Comparison of ENCODE assay signal across 19 cellular contexts in the genomic region with DNA sequence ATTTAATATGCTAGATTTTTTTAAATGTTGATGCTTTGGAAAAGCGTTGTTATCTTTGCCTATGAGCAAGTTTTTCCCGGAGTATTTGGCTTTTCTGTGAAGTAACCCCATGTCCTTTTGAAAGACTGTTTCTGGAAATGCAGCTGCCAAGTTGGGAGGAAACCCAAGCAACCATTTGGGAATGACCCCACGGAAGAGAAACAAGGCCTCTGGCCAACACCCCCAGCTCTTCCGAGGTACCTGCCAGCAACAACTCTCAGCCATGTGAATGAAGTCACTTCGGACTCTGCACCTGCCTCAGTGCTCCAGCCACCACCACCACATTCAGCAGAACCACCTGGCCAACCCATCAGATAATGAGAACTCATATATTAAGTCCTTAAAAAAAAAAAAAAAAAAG.
"Had no signal": no experiment of that assay in that cellular context is flagged by ENCODE, and none has a peak within 500 bp of the region (broad histone marks: within the 10 kb centered on the region; RNA-seq: fewer than 3 reads in every experiment).

No MANE protein-coding gene starts in this region.

- DNase-seq: activated CD4-positive, alpha-beta memory T cell treated with anti-CD3 and anti-CD28 coated beads for 36 hours; activated CD4-positive, alpha-beta T cell treated with anti-CD3 and anti-CD28 coated beads for 36 hours; activated CD8-positive, alpha-beta memory T cell treated with anti-CD3 and anti-CD28 coated beads, Interleukin-2, amount 10 ng/mL, durations not matched to agents 7 days and 5 days; activated naive CD4-positive, alpha-beta T cell treated with anti-CD3 and anti-CD28 coated beads, Interleukin-2, amount 50 U/mL, for 16 hours; activated T-cell treated with anti-CD3 and anti-CD28 coated beads, Interleukin-2, amount 50 U/mL, for 1 hour; adrenal gland; dorsolateral prefrontal cortex; erythroblast; gastrocnemius medialis; kidney; mesendoderm; psoas muscle; stimulated activated CD4-positive, alpha-beta T cell treated with anti-CD3 and anti-CD28 coated beads, Interleukin-12 subunit alpha, Interleukin-12 subunit beta, amount 100 ng/mL, for 4 hours; stimulated activated CD4-positive, alpha-beta T cell treated with anti-CD3 and anti-CD28 coated beads, Interleukin-2, amount 100 ng/mL, for 24 hours; T-helper 17 cell; tibial artery; WERI-Rb-1 had no signal

- H3K4me1 Mint-ChIP-seq: activated CD4-positive, alpha-beta T cell treated with anti-CD3 and anti-CD28 coated beads for 36 hours; activated CD8-positive, alpha-beta memory T cell treated with anti-CD3 and anti-CD28 coated beads, Interleukin-2, amount 10 ng/mL, durations not matched to agents 7 days and 5 days; stimulated activated effector memory CD8-positive, alpha-beta T cell treated with anti-CD3 and anti-CD28 coated beads, Interleukin-12 subunit alpha, Interleukin-12 subunit beta, amount 100 ng/mL, for 72 hours; T-helper 17 cell had no signal

- H3K9me3 Mint-ChIP-seq: activated CD4-positive, alpha-beta memory T cell treated with anti-CD3 and anti-CD28 coated beads for 36 hours; natural killer cell treated with Interleukin-12 subunit alpha and Interleukin-12 subunit beta and Interleukin-15 and Interleukin-18, amount 100 ng/mL, for 72 hours; stimulated activated effector memory CD8-positive, alpha-beta T cell treated with anti-CD3 and anti-CD28 coated beads, Interleukin-12 subunit alpha, Interleukin-12 subunit beta, amount 100 ng/mL, for 72 hours had no signal

- H3K27ac Mint-ChIP-seq: activated CD4-positive, alpha-beta memory T cell treated with anti-CD3 and anti-CD28 coated beads for 36 hours; activated CD4-positive, alpha-beta T cell treated with anti-CD3 and anti-CD28 coated beads for 36 hours; activated CD8-positive, alpha-beta memory T cell treated with anti-CD3 and anti-CD28 coated beads, Interleukin-2, amount 10 ng/mL, durations not matched to agents 7 days and 5 days; natural killer cell treated with Interleukin-12 subunit alpha and Interleukin-12 subunit beta and Interleukin-15 and Interleukin-18, amount 100 ng/mL, for 72 hours; stimulated activated effector memory CD8-positive, alpha-beta T cell treated with anti-CD3 and anti-CD28 coated beads, Interleukin-12 subunit alpha, Interleukin-12 subunit beta, amount 100 ng/mL, for 72 hours; T-helper 17 cell had no signal

- H3K4me3 Mint-ChIP-seq: activated CD4-positive, alpha-beta memory T cell treated with anti-CD3 and anti-CD28 coated beads for 36 hours; activated CD4-positive, alpha-beta T cell treated with anti-CD3 and anti-CD28 coated beads for 36 hours; activated CD8-positive, alpha-beta memory T cell treated with anti-CD3 and anti-CD28 coated beads, Interleukin-2, amount 10 ng/mL, durations not matched to agents 7 days and 5 days; natural killer cell treated with Interleukin-12 subunit alpha and Interleukin-12 subunit beta and Interleukin-15 and Interleukin-18, amount 100 ng/mL, for 72 hours; stimulated activated effector memory CD8-positive, alpha-beta T cell treated with anti-CD3 and anti-CD28 coated beads, Interleukin-12 subunit alpha, Interleukin-12 subunit beta, amount 100 ng/mL, for 72 hours; T-helper 17 cell had no signal

- H3K36me3 Mint-ChIP-seq: activated CD4-positive, alpha-beta memory T cell treated with anti-CD3 and anti-CD28 coated beads for 36 hours; activated CD8-positive, alpha-beta memory T cell treated with anti-CD3 and anti-CD28 coated beads, Interleukin-2, amount 10 ng/mL, durations not matched to agents 7 days and 5 days; natural killer cell treated with Interleukin-12 subunit alpha and Interleukin-12 subunit beta and Interleukin-15 and Interleukin-18, amount 100 ng/mL, for 72 hours; stimulated activated effector memory CD8-positive, alpha-beta T cell treated with anti-CD3 and anti-CD28 coated beads, Interleukin-12 subunit alpha, Interleukin-12 subunit beta, amount 100 ng/mL, for 72 hours had no signal

- ATAC-seq: activated CD4-positive, alpha-beta T cell treated with anti-CD3 and anti-CD28 coated beads for 36 hours; activated CD8-positive, alpha-beta memory T cell treated with anti-CD3 and anti-CD28 coated beads, Interleukin-2, amount 10 ng/mL, durations not matched to agents 7 days and 5 days; gastrocnemius medialis; natural killer cell treated with Interleukin-12 subunit alpha and Interleukin-12 subunit beta and Interleukin-15 and Interleukin-18, amount 100 ng/mL, for 72 hours; psoas muscle; stimulated activated effector memory CD8-positive, alpha-beta T cell treated with anti-CD3 and anti-CD28 coated beads, Interleukin-12 subunit alpha, Interleukin-12 subunit beta, amount 100 ng/mL, for 72 hours; T-helper 17 cell had no signal
